In the genomic region with DNA sequence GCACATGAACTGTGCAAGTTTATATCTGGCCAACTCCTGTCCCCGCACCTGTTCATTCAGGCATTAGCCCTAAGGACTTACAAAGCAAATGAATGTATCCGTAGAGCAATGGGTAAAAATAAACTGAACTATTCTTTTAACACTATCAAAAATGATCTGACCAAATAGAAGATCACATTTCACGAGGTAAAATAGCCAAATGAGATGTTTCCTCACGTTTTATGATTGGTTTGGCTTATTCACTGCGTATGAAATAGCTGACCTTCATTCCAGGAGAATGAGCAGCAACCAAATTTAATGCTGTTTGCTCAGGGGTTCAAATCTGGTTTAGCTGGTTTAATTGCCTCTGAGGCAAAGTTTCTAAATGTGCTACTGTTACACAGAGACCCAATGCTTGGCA, we compare ENCODE assay signal across 17 cellular contexts.
A peak's percentile ranks its signal among the peaks of the same experiment; 100 is the strongest.
DNase-seq lines count a peak whose midpoint lies in the region; ATAC-seq and TF ChIP-seq lines count a peak whose summit lies in the region.
"Had no signal": no experiment of that assay in that cellular context is flagged by ENCODE, and none has a peak within 500 bp of the region (broad histone marks: within the 10 kb centered on the region; RNA-seq: fewer than 3 reads in every experiment).

No MANE protein-coding gene starts in this region.

- H3K36me3 ChIP-seq in CD4-positive, alpha-beta memory T cell (ENCODE audit: insufficient read depth, low read length), result no peaks in the 10 kb centered on the region
- H3K36me3 ChIP-seq: left ventricle myocardium inferior had no signal

- H3K9me3 Mint-ChIP-seq in CD4-positive, alpha-beta memory T cell, result peaks cover 0 to 4% (median 0%) of the 10 kb centered on the region in 8 donors
- H3K9me3 Mint-ChIP-seq in T-helper 2 cell treated with Interferon-gamma antibody and Interleukin-4, amounts not matched to agents 5 μg/mL and 100 μg/mL, for 36 hours, result no peaks in the 10 kb centered on the region
- H3K9me3 Mint-ChIP-seq: activated naive CD4-positive, alpha-beta T cell treated with anti-CD3 and anti-CD28 coated beads for 36 hours had no signal

- H3K4me1 ChIP-seq in CD4-positive, alpha-beta memory T cell (ENCODE audit: insufficient read depth, low read length), result no peaks in the 10 kb centered on the region
- H3K4me1 ChIP-seq: left ventricle myocardium inferior had no signal

- no peaks in the 10 kb centered on the region for H3K36me3 Mint-ChIP-seq in CD4-positive, alpha-beta memory T cell
- H3K36me3 Mint-ChIP-seq in T-helper 2 cell treated with Interferon-gamma antibody and Interleukin-4, amounts not matched to agents 5 μg/mL and 100 μg/mL, for 36 hours (ENCODE audit: low read depth), result no peaks in the 10 kb centered on the region
- H3K36me3 Mint-ChIP-seq: CD4-positive, CD25-positive, alpha-beta regulatory T cell had no signal

- no peaks in the 10 kb centered on the region for H3K9me3 ChIP-seq in CD4-positive, alpha-beta memory T cell (ENCODE audit: control insufficient read depth in 1 of 2, low read length in 2 of 2)
- H3K9me3 ChIP-seq: left ventricle myocardium inferior had no signal

- H3K27me3 Mint-ChIP-seq in CD4-positive, alpha-beta memory T cell, result peaks cover 1% of the 10 kb centered on the region in 2 donors
- peaks cover 10% of the 10 kb centered on the region for H3K27me3 Mint-ChIP-seq in T-helper 2 cell treated with Interferon-gamma antibody and Interleukin-4, amounts not matched to agents 5 μg/mL and 100 μg/mL, for 36 hours (ENCODE audit: low read depth)
- H3K27me3 Mint-ChIP-seq: CD4-positive, CD25-positive, alpha-beta regulatory T cell had no signal

- no peaks in the 10 kb centered on the region for H3K4me1 Mint-ChIP-seq in CD4-positive, alpha-beta memory T cell
- H3K4me1 Mint-ChIP-seq in T-helper 2 cell treated with Interferon-gamma antibody and Interleukin-4, amounts not matched to agents 5 μg/mL and 100 μg/mL, for 36 hours (ENCODE audit: low read depth), result no peaks in the 10 kb centered on the region
- H3K4me1 Mint-ChIP-seq: CD4-positive, CD25-positive, alpha-beta regulatory T cell; naive thymus-derived CD4-positive, alpha-beta T cell; T-helper 17 cell had no signal

- CTCF ChIA-PET in CD4-positive, alpha-beta memory T cell (lab: Charles Lee; ENCODE audit: partially characterized antibody), result no interaction called here

- no peak overlapping the region for H3K4me3 Mint-ChIP-seq in CD4-positive, alpha-beta memory T cell
- no peak overlapping the region for H3K4me3 Mint-ChIP-seq in T-helper 2 cell treated with Interferon-gamma antibody and Interleukin-4, amounts not matched to agents 5 μg/mL and 100 μg/mL, for 36 hours
- H3K4me3 Mint-ChIP-seq: activated naive CD4-positive, alpha-beta T cell treated with anti-CD3 and anti-CD28 coated beads for 36 hours; CD4-positive, CD25-positive, alpha-beta regulatory T cell; naive thymus-derived CD4-positive, alpha-beta T cell; T-helper 17 cell had no signal

- no peak overlapping the region for H3K27ac Mint-ChIP-seq in CD4-positive, alpha-beta memory T cell
- H3K27ac Mint-ChIP-seq in T-helper 2 cell treated with Interferon-gamma antibody and Interleukin-4, amounts not matched to agents 5 μg/mL and 100 μg/mL, for 36 hours, result no peak overlapping the region
- H3K27ac Mint-ChIP-seq: activated naive CD4-positive, alpha-beta T cell treated with anti-CD3 and anti-CD28 coated beads for 36 hours; CD4-positive, CD25-positive, alpha-beta regulatory T cell; naive thymus-derived CD4-positive, alpha-beta T cell; T-helper 17 cell had no signal

- intact Hi-C loops in CD4-positive, alpha-beta memory T cell (cut with micrococcal nuclease), result no loop called here

- H3K27ac ChIP-seq in CD4-positive, alpha-beta memory T cell (ENCODE audit: low read depth, low read length), result no peak overlapping the region
- H3K27ac ChIP-seq: dorsolateral prefrontal cortex, left ventricle myocardium inferior had no signal

- H3K4me3 ChIP-seq in fibroblast of villous mesenchyme (ENCODE audit: low read depth, low read length), result no peak overlapping the region
- no peak overlapping the region for H3K4me3 ChIP-seq in CD4-positive, alpha-beta memory T cell (ENCODE audit: low read length in 2 of 2)
- H3K4me3 ChIP-seq: dorsolateral prefrontal cortex, left ventricle myocardium inferior had no signal

- DNase-seq in HT-29 (ENCODE audit: low spot score), result peak; percentile 48
- peak; percentile 81 for DNase-seq in NCI-H526 treated with DMSO at 0.1 percent for 48 hours (lab: John Stamatoyannopoulos, UW)
- DNase-seq in fibroblast of villous mesenchyme (ENCODE audit: low read depth), result peak; percentile 63
- DNase-seq in renal cortical epithelial cell (ENCODE audit: low read depth), result peak; percentile 66
- DNase-seq in CD4-positive, alpha-beta memory T cell, result no peak
- no peak for DNase-seq in T-helper 2 cell treated with Interferon-gamma antibody and Interleukin-4, amounts not matched to agents 5 μg/mL and 100 μg/mL, for 36 hours (ENCODE audit: low spot score)
- DNase-seq: activated CD4-positive, alpha-beta T cell treated with anti-CD3 and anti-CD28 coated beads for 1 hour; activated naive CD4-positive, alpha-beta T cell treated with anti-CD3 and anti-CD28 coated beads for 36 hours; CD4-positive, CD25-positive, alpha-beta regulatory T cell; dorsolateral prefrontal cortex; Kasumi-1; left ventricle myocardium inferior; naive thymus-derived CD4-positive, alpha-beta T cell; NCI-H524 treated with DMSO at 0.1 percent for 48 hours; retina; T-helper 17 cell had no signal

- TF ChIP-seq CTCF in fibroblast of villous mesenchyme (IDR thresholded peaks at IDR 0.05; ENCODE audit: insufficient read depth, low read depth, low read length), result no peak

- ATAC-seq in GM18519 (IDR thresholded peaks at IDR 0.05; ENCODE audit: low FRiP score, unreplicated experiment), result no peak
- ATAC-seq: naive thymus-derived CD4-positive, alpha-beta T cell; T-helper 17 cell had no signal

- no peaks in the 10 kb centered on the region for H3K27me3 ChIP-seq in CD4-positive, alpha-beta memory T cell (ENCODE audit: insufficient read depth, low read length)
- H3K27me3 ChIP-seq: dorsolateral prefrontal cortex had no signal

- POLR2A ChIA-PET in CD4-positive, alpha-beta memory T cell (lab: Charles Lee; ENCODE audit: partially characterized antibody), result no interaction called here

Comparison
In these comparisons a context has a peak if more than half of its experiments do, and no peak if none do; other contexts are left out.
1. DNase-seq: peak in HT-29 (single experiment), NCI-H526 treated with DMSO at 0.1 percent for 48 hours (single experiment), fibroblast of villous mesenchyme (single experiment) and renal cortical epithelial cell (single experiment); none in CD4-positive, alpha-beta memory T cell (0 of 5) and T-helper 2 cell treated with Interferon-gamma antibody and Interleukin-4, amounts not matched to agents 5 μg/mL and 100 μg/mL, for 36 hours (single experiment).